21 cellular contexts compared by ENCODE assay signal in the genomic region with DNA sequence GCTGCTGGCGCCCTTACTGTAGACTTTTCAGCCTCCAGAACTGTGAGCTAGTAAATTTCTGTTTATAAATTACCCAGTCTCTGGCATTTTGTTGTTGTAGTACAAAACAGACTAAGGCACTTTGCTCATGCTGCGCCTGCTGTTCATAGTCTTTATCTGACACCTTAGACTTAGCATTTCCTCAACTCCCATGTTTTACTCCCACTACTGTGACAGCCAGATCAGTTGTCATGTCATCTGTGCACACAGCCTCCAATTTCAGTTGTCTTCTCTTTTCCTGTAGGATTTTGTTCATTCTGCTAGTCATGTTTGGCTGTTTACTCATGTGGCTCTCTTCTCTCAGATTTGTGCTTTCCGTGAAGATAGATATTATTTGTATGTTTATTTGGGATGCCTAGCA.
DNase-seq lines count a peak whose midpoint lies in the region; ATAC-seq and TF ChIP-seq lines count a peak whose summit lies in the region.
"Had no signal": no experiment of that assay in that cellular context is flagged by ENCODE, and none has a peak within 500 bp of the region (broad histone marks: within the 10 kb centered on the region; RNA-seq: fewer than 3 reads in every experiment).

No MANE protein-coding gene starts in this region.

- no peak for DNase-seq in CD4-positive, alpha-beta T cell
- DNase-seq in Panc1 (ENCODE audit: low read depth, low spot score) (no peak), dorsolateral prefrontal cortex (no peak), GM03348 (ENCODE audit: low spot score) (no peak), retina (no peak)
- no peak for DNase-seq in stimulated activated effector memory CD8-positive, alpha-beta T cell treated with anti-CD3 and anti-CD28 coated beads, Interleukin-12 subunit alpha, Interleukin-12 subunit beta, amount 100 ng/mL, for 72 hours (ENCODE audit: low spot score in 2 of 2)
- DNase-seq: CD4-positive, alpha-beta memory T cell; DMS153; GDM1; GM23248; HCEC 1CT; NCI-H1417; NCI-H187; NCI-H446 treated with DMSO at 0.1 percent for 48 hours; NCI-H69; RPMI8226; SJCRH30 had no signal

- H3K4me3 ChIP-seq in Panc1 (ENCODE audit: low read depth in 2 of 2, low read length in 2 of 2): no peak overlapping the region
- no peak overlapping the region for H3K4me3 ChIP-seq in dorsolateral prefrontal cortex
- H3K4me3 ChIP-seq: GM23248, SJCRH30 had no signal

- H3K4me1 Mint-ChIP-seq in CD4-positive, alpha-beta T cell (ENCODE audit: low read depth): peaks cover 76% of the 10 kb centered on the region
- H3K4me1 Mint-ChIP-seq in nephron: peaks cover 35% of the 10 kb centered on the region
- H3K4me1 Mint-ChIP-seq in stimulated activated effector memory CD8-positive, alpha-beta T cell treated with anti-CD3 and anti-CD28 coated beads, Interleukin-12 subunit alpha, Interleukin-12 subunit beta, amount 100 ng/mL, for 72 hours: peaks cover 37% of the 10 kb centered on the region

- H3K4me3 Mint-ChIP-seq in CD4-positive, alpha-beta T cell: no peak overlapping the region
- no peak overlapping the region for H3K4me3 Mint-ChIP-seq in nephron
- no peak overlapping the region for H3K4me3 Mint-ChIP-seq in stimulated activated effector memory CD8-positive, alpha-beta T cell treated with anti-CD3 and anti-CD28 coated beads, Interleukin-12 subunit alpha, Interleukin-12 subunit beta, amount 100 ng/mL, for 72 hours

- CTCF ChIA-PET in CD4-positive, alpha-beta T cell (lab: Charles Lee): no interaction called here
- CTCF ChIA-PET in Panc1 (lab: Charles Lee): no interaction called here

- no peak for ATAC-seq in CD4-positive, alpha-beta T cell (ENCODE audit: poor library complexity)
- ATAC-seq in Panc1 (no peak), HG03039 (IDR thresholded peaks at IDR 0.05; ENCODE audit: unreplicated experiment) (no peak)
- ATAC-seq in stimulated activated effector memory CD8-positive, alpha-beta T cell treated with anti-CD3 and anti-CD28 coated beads, Interleukin-12 subunit alpha, Interleukin-12 subunit beta, amount 100 ng/mL, for 72 hours: no peak
- ATAC-seq: HepG2 had no signal

- no peaks in the 10 kb centered on the region for H3K36me3 ChIP-seq in Panc1 (ENCODE audit: control insufficient read depth, insufficient read depth, low read length)
- H3K36me3 ChIP-seq: SJCRH30 had no signal

- H3K27ac Mint-ChIP-seq in CD4-positive, alpha-beta T cell: peak overlapping the region; percentile 32
- H3K27ac Mint-ChIP-seq in nephron: peak overlapping the region in 2 of 3 experiments; percentile 3 to 29
- no peak overlapping the region for H3K27ac Mint-ChIP-seq in stimulated activated effector memory CD8-positive, alpha-beta T cell treated with anti-CD3 and anti-CD28 coated beads, Interleukin-12 subunit alpha, Interleukin-12 subunit beta, amount 100 ng/mL, for 72 hours
- H3K27ac Mint-ChIP-seq: CD4-positive, alpha-beta memory T cell had no signal

- no peak overlapping the region for H3K27ac ChIP-seq in CD4-positive, alpha-beta T cell (ENCODE audit: low read depth, low read length)
- peak overlapping the region; percentile 82 for H3K27ac ChIP-seq in Panc1 (ENCODE audit: low read length)
- peak overlapping the region in 30 of 59 donors; percentile 5 to 57 (median 32) for H3K27ac ChIP-seq in dorsolateral prefrontal cortex
- H3K27ac ChIP-seq: KMS-11, SJCRH30 had no signal

- intact Hi-C loops in CD4-positive, alpha-beta T cell (cut with DNase I, micrococcal nuclease): no loop called here
- intact Hi-C loops in Panc1 (cut with micrococcal nuclease; ENCODE audit: unreplicated experiment): no loop called here
- intact Hi-C loops in dorsolateral prefrontal cortex (cut with DNase I): loop anchor here in 1 of 2 donors (10.0 kb wide), 1 partner anchor 56 kb away; no protein-coding TSS in a partner anchor

- H3K9me3 ChIP-seq in CD4-positive, alpha-beta T cell (ENCODE audit: control insufficient read depth, low read length): no peaks in the 10 kb centered on the region
- no peaks in the 10 kb centered on the region for H3K9me3 ChIP-seq in Panc1 (ENCODE audit: control insufficient read depth, insufficient read depth, low read depth, low read length)
- H3K9me3 ChIP-seq: SJCRH30 had no signal

- POLR2A ChIA-PET in CD4-positive, alpha-beta T cell (lab: Charles Lee): no interaction called here
- POLR2A ChIA-PET in Panc1 (lab: Charles Lee): no interaction called here

- H3K27me3 ChIP-seq in CD4-positive, alpha-beta T cell (ENCODE audit: control insufficient read depth, insufficient read depth, low read length): no peaks in the 10 kb centered on the region
- H3K27me3 ChIP-seq in Panc1 (ENCODE audit: control insufficient read depth, insufficient read depth, low read length) (no peaks in the 10 kb centered on the region), dorsolateral prefrontal cortex (no peaks in the 10 kb centered on the region)
- H3K27me3 ChIP-seq: SJCRH30 had no signal

- no peaks in the 10 kb centered on the region for H3K27me3 Mint-ChIP-seq in CD4-positive, alpha-beta T cell
- no peaks in the 10 kb centered on the region for H3K27me3 Mint-ChIP-seq in nephron (ENCODE audit: low read depth)
- H3K27me3 Mint-ChIP-seq: CD4-positive, alpha-beta memory T cell had no signal

- no peaks in the 10 kb centered on the region for H3K9me3 Mint-ChIP-seq in CD4-positive, alpha-beta T cell
- H3K9me3 Mint-ChIP-seq in nephron: no peaks in the 10 kb centered on the region
- no peaks in the 10 kb centered on the region for H3K9me3 Mint-ChIP-seq in stimulated activated effector memory CD8-positive, alpha-beta T cell treated with anti-CD3 and anti-CD28 coated beads, Interleukin-12 subunit alpha, Interleukin-12 subunit beta, amount 100 ng/mL, for 72 hours
- H3K9me3 Mint-ChIP-seq: CD4-positive, alpha-beta memory T cell had no signal

- H3K4me1 ChIP-seq in Panc1 (ENCODE audit: control insufficient read depth, insufficient read depth, low read length): peaks cover 58% of the 10 kb centered on the region

- H3K36me3 Mint-ChIP-seq in CD4-positive, alpha-beta T cell (ENCODE audit: low read depth): no peaks in the 10 kb centered on the region
- no peaks in the 10 kb centered on the region for H3K36me3 Mint-ChIP-seq in nephron (ENCODE audit: low read depth)
- H3K36me3 Mint-ChIP-seq in stimulated activated effector memory CD8-positive, alpha-beta T cell treated with anti-CD3 and anti-CD28 coated beads, Interleukin-12 subunit alpha, Interleukin-12 subunit beta, amount 100 ng/mL, for 72 hours: peaks cover 5% of the 10 kb centered on the region

- BruUV-seq in Panc1 (replicated peaks; lab: Mats Ljungman, UMichigan): no TSS peak

- no peak for TF ChIP-seq CTCF in CD4-positive, alpha-beta T cell (IDR thresholded peaks at IDR 0.05)
- TF ChIP-seq CTCF in Panc1 (IDR thresholded peaks at IDR 0.05): no peak
- TF ChIP-seq CTCF in dorsolateral prefrontal cortex (IDR thresholded peaks at IDR 0.05 in 54 of 56, conservative IDR thresholded peaks at IDR 0.05 in 2 of 56; ENCODE audit: low read depth in 1 of 56, partially characterized antibody in 56 of 56): no peak
- no peak for TF ChIP-seq CTCF in nephron (IDR thresholded peaks at IDR 0.05; ENCODE audit: unreplicated experiment in 3 of 3)

- in situ Hi-C loops in Panc1 (cut with HindIII; ENCODE audit: low pct_unique_long_range_greater_than_20kb, low sequenced_read_pairs): no loop called here
